Comparison of ENCODE assay signal across 8 cellular contexts in the genomic region with DNA sequence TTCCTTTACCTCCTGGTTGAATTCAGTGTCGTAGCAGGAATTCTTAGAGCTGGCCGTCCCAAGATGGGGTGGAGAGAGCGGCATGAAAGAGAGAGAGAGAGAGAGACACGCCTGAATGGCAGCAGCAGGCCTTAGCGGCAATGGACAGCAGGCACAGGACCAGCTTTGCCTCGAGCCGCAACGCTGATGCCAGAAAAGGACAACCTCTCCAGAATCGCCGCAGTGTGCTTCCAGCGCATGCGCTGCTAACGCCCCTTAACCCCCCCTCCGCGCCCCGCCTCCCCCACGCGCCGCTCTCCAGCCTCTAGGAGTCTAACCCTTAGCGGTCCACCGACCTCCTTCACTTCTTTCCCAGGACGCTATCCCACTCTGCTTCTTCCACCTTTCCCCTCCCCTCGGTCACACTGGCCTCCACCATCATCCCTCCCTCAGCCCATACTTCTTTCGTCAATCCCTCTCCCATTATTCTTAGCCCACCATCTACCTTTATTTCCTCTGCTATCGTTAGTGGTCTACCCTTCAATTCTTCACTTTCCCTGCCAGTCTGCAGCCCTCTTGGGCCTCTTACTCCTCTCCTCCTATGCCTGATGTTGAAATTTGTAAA. TPM values are rescaled to one million over a fixed set of nuclear protein-coding genes. Genes with fewer than 3 reads are reported as not detected.
DNase-seq lines count a peak whose midpoint lies in the region; ATAC-seq and TF ChIP-seq lines count a peak whose summit lies in the region.

No MANE protein-coding gene starts in this region.

- DNase-seq in DND-41 (peak; percentile 73), NCI-H524 treated with DMSO at 0.1 percent for 48 hours (lab: John Stamatoyannopoulos, UW) (peak; percentile 38), dedifferentiated amniotic fluid mesenchymal stem cell (ENCODE audit: extremely low spot score) (peak; percentile 62), left lung (peak; percentile 82 to 88)
- peak; percentile 56 for DNase-seq in activated CD4-positive, alpha-beta T cell treated with anti-CD3 and anti-CD28 coated beads, Interleukin-2, amount 10 ng/mL, durations not matched to agents 7 days and 5 days
- DNase-seq in stimulated activated CD4-positive, alpha-beta T cell treated with anti-CD3 and anti-CD28 coated beads, Interleukin-1b, Interleukin-23, amount 100 ng/mL, for 48 hours: peak; percentile 59

- H3K36me3 ChIP-seq in DND-41 (ENCODE audit: insufficient read depth, low read length) (peaks cover 7% of the 10 kb centered on the region; the same call in 1 of the 2 replicates), left lung (no peaks in the 10 kb centered on the region)

- H3K36me3 Mint-ChIP-seq in activated CD4-positive, alpha-beta T cell treated with anti-CD3 and anti-CD28 coated beads, Interleukin-2, amount 10 ng/mL, durations not matched to agents 7 days and 5 days (ENCODE audit: low read depth): peaks cover 11% of the 10 kb centered on the region

- H3K4me3 Mint-ChIP-seq in activated CD4-positive, alpha-beta T cell treated with anti-CD3 and anti-CD28 coated beads, Interleukin-2, amount 10 ng/mL, durations not matched to agents 7 days and 5 days: peak overlapping the region; percentile 84

- H3K9me3 Mint-ChIP-seq in activated CD4-positive, alpha-beta T cell treated with anti-CD3 and anti-CD28 coated beads, Interleukin-2, amount 10 ng/mL, durations not matched to agents 7 days and 5 days: no peaks in the 10 kb centered on the region

- POLR2A ChIA-PET in activated CD4-positive, alpha-beta T cell treated with anti-CD3 and anti-CD28 coated beads, Interleukin-2, amount 10 ng/mL, durations not matched to agents 7 days and 5 days (lab: Charles Lee): no interaction called here

- TF ChIP-seq CTCF in DND-41 (IDR thresholded peaks at IDR 0.05; ENCODE audit: borderline replicate concordance, extremely low read depth, low read length, poor library complexity, severe bottlenecking): no peak
- no peak for TF ChIP-seq CTCF in left lung (IDR thresholded peaks at IDR 0.05)

- CTCF ChIA-PET in activated CD4-positive, alpha-beta T cell treated with anti-CD3 and anti-CD28 coated beads, Interleukin-2, amount 10 ng/mL, durations not matched to agents 7 days and 5 days (lab: Charles Lee): no interaction called here

- peak overlapping the region; percentile 83 for H3K9ac ChIP-seq in DND-41 (ENCODE audit: low read depth, low read length)

- H3K79me2 ChIP-seq in DND-41 (ENCODE audit: insufficient read depth, low read length): peaks cover 42% of the 10 kb centered on the region

- H2AFZ ChIP-seq in DND-41 (ENCODE audit: low read depth, low read length): peak overlapping the region; percentile 77

- H3K4me1 Mint-ChIP-seq in activated CD4-positive, alpha-beta T cell treated with anti-CD3 and anti-CD28 coated beads, Interleukin-2, amount 10 ng/mL, durations not matched to agents 7 days and 5 days: peaks cover 24% of the 10 kb centered on the region

- no peaks in the 10 kb centered on the region for H4K20me1 ChIP-seq in DND-41 (ENCODE audit: insufficient read depth, low read length)

- intact Hi-C loops in left lung (cut with DNase I): no loop called here

- H3K4me1 ChIP-seq in DND-41 (ENCODE audit: insufficient read depth, low read length) (peaks cover 23% of the 10 kb centered on the region), left lung (peaks cover 0 to 9% of the 10 kb centered on the region in 2 donors)

- H3K27me3 Mint-ChIP-seq in activated CD4-positive, alpha-beta T cell treated with anti-CD3 and anti-CD28 coated beads, Interleukin-2, amount 10 ng/mL, durations not matched to agents 7 days and 5 days: no peaks in the 10 kb centered on the region

- H3K4me3 ChIP-seq in DND-41 (ENCODE audit: low read depth in 1 of 2, low read length in 2 of 2) (peak overlapping the region; percentile 62 to 92; a peak in 3 of 4 replicates), left lung (peak overlapping the region; percentile 34 to 59)

- H3K27ac ChIP-seq in DND-41 (ENCODE audit: low read length) (peak overlapping the region; percentile 70), left lung (peak overlapping the region; percentile 85 to 91)

- ATAC-seq in DND-41 (ENCODE audit: insufficient read depth, low read depth) (peak; percentile 52), HG03103 (IDR thresholded peaks at IDR 0.05; ENCODE audit: low read depth, unreplicated experiment) (peak; percentile 36), left lung (peak; percentile 78), GM19328 (IDR thresholded peaks at IDR 0.05; ENCODE audit: unreplicated experiment) (no peak)

- H3K9me3 ChIP-seq in DND-41 (ENCODE audit: insufficient read depth, low read length, severe bottlenecking) (no peaks in the 10 kb centered on the region), left lung (no peaks in the 10 kb centered on the region)

- H3K27me3 ChIP-seq in DND-41 (ENCODE audit: insufficient read depth, low read length, poor library complexity) (no peaks in the 10 kb centered on the region), left lung (no peaks in the 10 kb centered on the region)

- peak overlapping the region; percentile 92 for H3K4me2 ChIP-seq in DND-41 (ENCODE audit: insufficient read depth, low read length)

- peak overlapping the region; percentile 64 for H3K27ac Mint-ChIP-seq in activated CD4-positive, alpha-beta T cell treated with anti-CD3 and anti-CD28 coated beads, Interleukin-2, amount 10 ng/mL, durations not matched to agents 7 days and 5 days

RNA-seq across cellular contexts. Expression of a gene that starts 10.5 kb away (rescaled TPM):
- total RNA-seq in activated CD4-positive, alpha-beta T cell treated with anti-CD3 and anti-CD28 coated beads, Interleukin-2, amount 10 ng/mL, durations not matched to agents 7 days and 5 days: not detected
- not detected for total RNA-seq in left lung
